In genomic region chr3:189148090-189148507, GRCh38 we compare ENCODE assay signal across 8 cellular contexts. TPM values are rescaled to one million over a fixed set of nuclear protein-coding genes. Genes with fewer than 3 reads are reported as not detected.
A peak's percentile ranks its signal among the peaks of the same experiment; 100 is the strongest.
DNase-seq lines count a peak whose midpoint lies in the region; ATAC-seq and TF ChIP-seq lines count a peak whose summit lies in the region.

No MANE protein-coding gene starts in this region.

- H3K9me3 Mint-ChIP-seq in endodermal cell (no peaks in the 10 kb centered on the region), mesothelial cell of epicardium (no peaks in the 10 kb centered on the region)

- H3K4me3 Mint-ChIP-seq in endodermal cell (no peak overlapping the region), mesothelial cell of epicardium (no peak overlapping the region)

- no peaks in the 10 kb centered on the region for H3K27me3 ChIP-seq in endodermal cell (ENCODE audit: control insufficient read depth, insufficient read depth, low read length, poor library complexity, severe bottlenecking)

- no peak overlapping the region for H3K27ac ChIP-seq in endodermal cell (ENCODE audit: low read depth, low read length)

- H3K36me3 Mint-ChIP-seq in endodermal cell (ENCODE audit: low read depth) (no peaks in the 10 kb centered on the region), mesothelial cell of epicardium (no peaks in the 10 kb centered on the region)

- peaks cover 6% of the 10 kb centered on the region for H3K4me1 Mint-ChIP-seq in endodermal cell
- H3K4me1 Mint-ChIP-seq in mesothelial cell of epicardium, result peaks cover 6% of the 10 kb centered on the region

- DNase-seq in AG10803 (ENCODE audit: low read depth) (peak; percentile 63), NCI-H82 (lab: John Stamatoyannopoulos, UW) (peak; percentile 75), endodermal cell (peak; percentile 89), mesothelial cell of epicardium (ENCODE audit: low spot score in 2 of 2, unreplicated experiment in 2 of 2) (peak; percentile 34 to 69)
- DNase-seq in activated CD8-positive, alpha-beta memory T cell treated with anti-CD3 and anti-CD28 coated beads for 1 hour (ENCODE audit: extremely low read depth in 1 of 2, low read depth in 1 of 2), result peak; percentile 40 to 47
- DNase-seq in stimulated activated CD8-positive, alpha-beta memory T cell treated with anti-CD3 and anti-CD28 coated beads, Interleukin-2, amount 100 ng/mL, for 48 hours (ENCODE audit: low read depth in 2 of 2), result peak; percentile 26 to 46

- H3K36me3 ChIP-seq in endodermal cell (ENCODE audit: control insufficient read depth, insufficient read depth, low read length), result no peaks in the 10 kb centered on the region

- H3K9me3 ChIP-seq in endodermal cell (ENCODE audit: control insufficient read depth, low read length), result no peaks in the 10 kb centered on the region

- H3K4me3 ChIP-seq in AG10803 (ENCODE audit: low read length), result no peak overlapping the region
- no peak overlapping the region for H3K4me3 ChIP-seq in endodermal cell (ENCODE audit: low read length)

- ATAC-seq in GM18868 (IDR thresholded peaks at IDR 0.05; ENCODE audit: unreplicated experiment), result peak; percentile 94
- peak; percentile 93 for ATAC-seq in HG03342 (IDR thresholded peaks at IDR 0.05; ENCODE audit: unreplicated experiment)

- TF ChIP-seq CTCF in AG10803 (conservative IDR thresholded peaks at IDR 0.05; ENCODE audit: low read length) (peak; percentile 83), endodermal cell (conservative IDR thresholded peaks at IDR 0.05) (peak; percentile 87), mesothelial cell of epicardium (IDR thresholded peaks at IDR 0.05; ENCODE audit: unreplicated experiment) (peak; percentile 81)

- H3K27me3 Mint-ChIP-seq in endodermal cell (ENCODE audit: insufficient read depth), result no peaks in the 10 kb centered on the region
- H3K27me3 Mint-ChIP-seq in mesothelial cell of epicardium (ENCODE audit: low read depth), result no peaks in the 10 kb centered on the region

- WGBS in endodermal cell (ENCODE audit: insufficient coverage in 1 of 2, insufficient read length in 1 of 2), 2 experiments, result 35 to 47% methylated on average over 5 to 6 of the region's 6 CpGs

- H3K9ac ChIP-seq in endodermal cell (ENCODE audit: extremely low read depth, low read length, poor library complexity, severe bottlenecking), result no peak overlapping the region

- no peaks in the 10 kb centered on the region for H3K4me1 ChIP-seq in endodermal cell (ENCODE audit: control insufficient read depth, insufficient read depth, low read length)

- H3K27ac Mint-ChIP-seq in endodermal cell, result no peak overlapping the region
- no peak overlapping the region for H3K27ac Mint-ChIP-seq in mesothelial cell of epicardium

RNA-seq across cellular contexts. Expression of gene TPRG1, which starts 23.7 kb away (rescaled TPM):
- total RNA-seq in endodermal cell, result 1 to 10 TPM in 1 of 2 donors, under 1 TPM in 1; 0.69 to 1.3 TPM
- polyA plus RNA-seq in endodermal cell (2013, experiment 1 of 2), result 0.43 TPM
- 0.37 TPM for polyA plus RNA-seq in endodermal cell (2013, experiment 2 of 2)
- total RNA-seq in mesothelial cell of epicardium, result 1.9 to 3.3 TPM (median 2.4 TPM) in 3 replicates

Comparison
In these comparisons a context has a peak if more than half of its experiments do, and no peak if none do; other contexts are left out.
1. DNase-seq: peak in every context shown above with its lines; median percentile 89 in endodermal cell; 75 in NCI-H82; 63 in AG10803; 52 in mesothelial cell of epicardium; 44 in activated CD8-positive, alpha-beta memory T cell treated with anti-CD3 and anti-CD28 coated beads for 1 hour; 36 in stimulated activated CD8-positive, alpha-beta memory T cell treated with anti-CD3 and anti-CD28 coated beads, Interleukin-2, amount 100 ng/mL, for 48 hours.